8 cellular contexts compared by ENCODE assay signal in the genomic region with DNA sequence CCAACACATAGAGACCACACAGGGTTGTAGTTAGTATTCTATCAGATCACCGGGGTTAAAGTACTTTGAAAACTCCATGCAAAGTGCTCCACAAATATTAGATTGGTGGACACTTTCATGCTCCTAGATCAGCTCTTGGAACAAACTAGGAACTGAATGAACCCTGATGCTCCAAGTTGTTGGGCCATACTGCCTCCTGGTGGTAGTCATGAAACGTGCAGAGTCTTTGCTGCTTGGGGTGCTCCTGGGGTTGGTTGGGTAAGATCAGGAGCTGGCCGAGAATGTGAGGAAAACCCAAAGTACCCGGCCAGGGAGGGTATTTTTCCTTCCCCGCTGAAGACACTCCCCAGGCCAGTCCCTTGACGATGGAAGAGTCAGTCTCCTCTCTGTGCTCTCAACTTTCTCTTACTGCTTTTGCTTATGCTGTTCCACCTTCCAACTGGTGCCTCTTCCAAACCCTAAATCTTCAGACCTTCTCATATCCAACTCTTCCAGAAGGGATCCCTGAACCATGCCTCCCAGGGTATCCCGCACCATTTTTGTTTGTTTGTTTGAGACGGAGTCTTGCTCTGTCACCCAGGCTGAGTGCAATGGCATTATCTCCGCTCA. TPM values are rescaled to one million over a fixed set of nuclear protein-coding genes. Genes with fewer than 3 reads are reported as not detected.
DNase-seq lines count a peak whose midpoint lies in the region; ATAC-seq and TF ChIP-seq lines count a peak whose summit lies in the region.

No MANE protein-coding gene starts in this region.

- peaks cover 14% of the 10 kb centered on the region for H3K27me3 Mint-ChIP-seq in activated CD8-positive, alpha-beta memory T cell treated with anti-CD3 and anti-CD28 coated beads, Interleukin-2, amount 10 ng/mL, durations not matched to agents 7 days and 5 days

- ATAC-seq in activated CD8-positive, alpha-beta memory T cell treated with anti-CD3 and anti-CD28 coated beads, Interleukin-2, amount 10 ng/mL, durations not matched to agents 7 days and 5 days: peak; percentile 73
- ATAC-seq in mucosa of descending colon (peak; percentile 49), GM21723 (IDR thresholded peaks at IDR 0.05; ENCODE audit: unreplicated experiment) (no peak)

- no peak overlapping the region for H3K4me3 ChIP-seq in BJ (ENCODE audit: low read depth, low read length)
- H3K4me3 ChIP-seq in mucosa of descending colon: no peak overlapping the region

- DNase-seq in BJ (ENCODE audit: low read depth): no peak
- peak; percentile 23 for DNase-seq in GOT3 (lab: John Stamatoyannopoulos, UW)
- peak; percentile 43 for DNase-seq in NOMO-1 treated with dmso at 0.1 percent for 144 hours (lab: John Stamatoyannopoulos, UW; ENCODE audit: unreplicated experiment)
- DNase-seq in activated CD8-positive, alpha-beta memory T cell treated with anti-CD3 and anti-CD28 coated beads, Interleukin-2, amount 10 ng/mL, durations not matched to agents 7 days and 5 days: peak; percentile 66
- DNase-seq in epidermal melanocyte (ENCODE audit: insufficient read length, low spot score): peak; percentile 98
- DNase-seq in mucosa of descending colon: peak in 2 of 3 donors; percentile 70 to 84
- peak; percentile 9 to 25 for DNase-seq in stimulated activated CD8-positive, alpha-beta memory T cell treated with anti-CD3 and anti-CD28 coated beads, Interleukin-7, amount 100 ng/mL, for 1 hour (ENCODE audit: low read depth in 2 of 2)

- intact Hi-C loops in mucosa of descending colon (cut with DNase I, micrococcal nuclease): loop anchor here (5.0 to 10.0 kb wide), 2 partner anchors 320 to 327 kb away; partner anchors contain the start of gene CNNM2 (in 1 of the 2)

- CTCF ChIA-PET in BJ (lab: Yijun Ruan, JAX): interaction anchor here (0.6 to 3.1 kb wide), 53 partner anchors 9 to 1975 kb away, joined by 3 to 49 read pairs (median 4); partner anchors contain the start of genes CNNM2, CYP17A1 and NT5C2
- CTCF ChIA-PET in activated CD8-positive, alpha-beta memory T cell treated with anti-CD3 and anti-CD28 coated beads, Interleukin-2, amount 10 ng/mL, durations not matched to agents 7 days and 5 days (lab: Charles Lee): interaction anchor here (0.6 to 6.0 kb wide), 35 partner anchors 9 to 417 kb away, joined by 3 to 69 read pairs (median 4); partner anchors contain the start of genes CNNM2, CYP17A1 and INA

- H3K4me1 Mint-ChIP-seq in activated CD8-positive, alpha-beta memory T cell treated with anti-CD3 and anti-CD28 coated beads, Interleukin-2, amount 10 ng/mL, durations not matched to agents 7 days and 5 days: peaks cover 21% of the 10 kb centered on the region

- H3K4me1 ChIP-seq in mucosa of descending colon (ENCODE audit: low read depth): peaks cover 20% of the 10 kb centered on the region

- H3K36me3 Mint-ChIP-seq in activated CD8-positive, alpha-beta memory T cell treated with anti-CD3 and anti-CD28 coated beads, Interleukin-2, amount 10 ng/mL, durations not matched to agents 7 days and 5 days: no peaks in the 10 kb centered on the region

- POLR2A ChIA-PET in BJ (lab: Charles Lee): interaction anchor here (0.6 kb wide), 1 partner anchor 43 kb away, joined by 3 read pairs; no protein-coding TSS in a partner anchor

- H3K9me3 Mint-ChIP-seq in activated CD8-positive, alpha-beta memory T cell treated with anti-CD3 and anti-CD28 coated beads, Interleukin-2, amount 10 ng/mL, durations not matched to agents 7 days and 5 days (ENCODE audit: low read depth): no peaks in the 10 kb centered on the region

- H3K9me3 ChIP-seq in mucosa of descending colon: no peaks in the 10 kb centered on the region

- TF ChIP-seq CTCF in BJ (IDR thresholded peaks at IDR 0.05; ENCODE audit: insufficient read depth, low read depth, low read length) (peak; percentile 92), mucosa of descending colon (IDR thresholded peaks at IDR 0.05) (peak; percentile 64)

- no peak overlapping the region for H3K4me3 Mint-ChIP-seq in activated CD8-positive, alpha-beta memory T cell treated with anti-CD3 and anti-CD28 coated beads, Interleukin-2, amount 10 ng/mL, durations not matched to agents 7 days and 5 days

- H3K27ac Mint-ChIP-seq in activated CD8-positive, alpha-beta memory T cell treated with anti-CD3 and anti-CD28 coated beads, Interleukin-2, amount 10 ng/mL, durations not matched to agents 7 days and 5 days: no peak overlapping the region

- no peaks in the 10 kb centered on the region for H3K27me3 ChIP-seq in BJ (ENCODE audit: control insufficient read depth, insufficient read depth, low read length)

- no peaks in the 10 kb centered on the region for H3K36me3 ChIP-seq in BJ (ENCODE audit: control insufficient read depth, insufficient read depth, low read length)
- H3K36me3 ChIP-seq in mucosa of descending colon (ENCODE audit: low read depth): no peaks in the 10 kb centered on the region

RNA-seq across cellular contexts. Expression of gene RPEL1, which starts 0.9 kb away (rescaled TPM):
- 0.04 TPM in 1 of 2 replicates, not detected in the other for polyA plus RNA-seq in BJ (2011; rRNA removed)
- polyA minus RNA-seq in BJ (2011; rRNA and poly(A)+ RNA removed): 0.10 TPM in 1 of 2 replicates, not detected in the other
- total RNA-seq in activated CD8-positive, alpha-beta memory T cell treated with anti-CD3 and anti-CD28 coated beads, Interleukin-2, amount 10 ng/mL, durations not matched to agents 7 days and 5 days: not detected
- total RNA-seq in mucosa of descending colon: under 1 TPM in 1 of 3 donors, not detected in 2; 0.13 TPM

RNA-seq across cellular contexts. Expression of gene INA, which starts 32.2 kb away (rescaled TPM):
- polyA plus RNA-seq in BJ (2011; rRNA removed): 8.5 and 9.4 TPM in 2 replicates
- 3.2 and 3.7 TPM in 2 replicates for polyA minus RNA-seq in BJ (2011; rRNA and poly(A)+ RNA removed)
- total RNA-seq in activated CD8-positive, alpha-beta memory T cell treated with anti-CD3 and anti-CD28 coated beads, Interleukin-2, amount 10 ng/mL, durations not matched to agents 7 days and 5 days: under 1 TPM; 0.09 to 0.70 TPM
- total RNA-seq in mucosa of descending colon: 1 to 10 TPM in 1 of 3 donors, under 1 TPM in 2; 0.34 to 6.8 (median 0.55) TPM

RNA-seq across cellular contexts. Expression of gene NT5C2, which starts 51.7 kb away (rescaled TPM):
- polyA plus RNA-seq in BJ (2011; rRNA removed): 49.3 and 85.0 TPM in 2 replicates
- 28.9 and 29.1 TPM in 2 replicates for polyA minus RNA-seq in BJ (2011; rRNA and poly(A)+ RNA removed)
- total RNA-seq in activated CD8-positive, alpha-beta memory T cell treated with anti-CD3 and anti-CD28 coated beads, Interleukin-2, amount 10 ng/mL, durations not matched to agents 7 days and 5 days: 10 to 100 TPM; 64.4 to 64.9 TPM
- 100 to 1,000 TPM in 2 of 3 donors, 10 to 100 TPM in 1; 84.9 to 105 (median 105) TPM for total RNA-seq in mucosa of descending colon
